Comparison of ENCODE assay signal across 21 cellular contexts in the genomic region with DNA sequence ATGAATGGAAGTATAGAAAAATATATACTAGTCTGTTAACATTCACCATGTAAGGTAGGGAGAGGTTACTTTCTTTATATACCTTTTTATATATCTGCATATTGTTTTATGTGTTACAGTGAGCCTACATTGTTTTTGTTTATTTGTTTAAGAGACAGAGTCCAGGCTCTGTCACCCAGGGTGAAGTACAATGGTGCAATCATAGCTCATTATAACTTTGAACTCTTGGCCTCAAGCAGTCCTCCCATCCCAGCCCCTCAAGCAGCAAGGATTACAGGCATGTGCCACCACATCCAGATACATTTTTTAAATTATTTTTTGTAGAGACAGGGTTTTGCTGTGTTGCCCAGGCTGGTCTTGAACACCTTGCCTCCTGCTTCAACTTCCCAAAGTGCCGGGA. TPM values are rescaled to one million over a fixed set of nuclear protein-coding genes. Genes with fewer than 3 reads are reported as not detected.
DNase-seq lines count a peak whose midpoint lies in the region; ATAC-seq, FAIRE-seq and TF ChIP-seq lines count a peak whose summit lies in the region.
"Had no signal": no experiment of that assay in that cellular context is flagged by ENCODE, and none has a peak within 500 bp of the region (broad histone marks: within the 10 kb centered on the region; RNA-seq: fewer than 3 reads in every experiment).

No MANE protein-coding gene starts in this region.

- no peaks in the 10 kb centered on the region for H3K9me3 ChIP-seq in right lobe of liver
- H3K9me3 ChIP-seq: BLaER1, Caco-2, HAP-1 had no signal

- intact Hi-C loops in right lobe of liver (cut with DNase I), result no loop called here

- WGBS in right lobe of liver (ENCODE audit: insufficient coverage, low coverage, low lambda C conversion rate, missing lambda C conversion rate), result 89% methylated on average over 1 of the region's 1 CpG

- FAIRE-seq in GM19239 (lab: Jason Lieb, UNC), result peak; percentile 39
- FAIRE-seq: A204.1, G401.6, GM12892, H54 had no signal

- TF ChIP-seq CTCF in right lobe of liver (IDR thresholded peaks at IDR 0.05), result no peak

- H3K4me1 ChIP-seq in right lobe of liver, result peaks cover 0 to 8% (median 4%) of the 10 kb centered on the region in 4 donors
- H3K4me1 ChIP-seq: HAP-1 had no signal

- H3K27me3 ChIP-seq in right lobe of liver, result no peaks in the 10 kb centered on the region
- H3K27me3 ChIP-seq: BLaER1 had no signal

- H3K4me3 ChIP-seq in right lobe of liver, result no peak overlapping the region
- H3K4me3 ChIP-seq: BLaER1, HAP-1 had no signal

- ATAC-seq in left lobe of liver (peak; percentile 82), right lobe of liver (peak; percentile 67 to 91 (median 86)), HG02798 (IDR thresholded peaks at IDR 0.05; ENCODE audit: poor library complexity, unreplicated experiment) (no peak), HG02588 (IDR thresholded peaks at IDR 0.05; ENCODE audit: unreplicated experiment) (no peak), GM18907 (IDR thresholded peaks at IDR 0.05; ENCODE audit: unreplicated experiment) (no peak)
- ATAC-seq: CD8-positive, alpha-beta T cell had no signal

- no peaks in the 10 kb centered on the region for H3K36me3 ChIP-seq in right lobe of liver
- H3K36me3 ChIP-seq: BLaER1, HAP-1 had no signal

- H3K27ac ChIP-seq in right lobe of liver, result no peak overlapping the region
- H3K27ac ChIP-seq: 22Rv1, BLaER1, C4-2B had no signal

- DNase-seq in GM19239 (ENCODE audit: insufficient read length, low spot score) (no peak), left lobe of liver (ENCODE audit: low spot score) (no peak), right lobe of liver (no peak)
- DNase-seq: Caco-2; CD4-positive, CD25-positive, alpha-beta regulatory T cell; CD8-positive, alpha-beta T cell; DMS153; DND-41; GOT3; HFFc6 had no signal

- TF ChIP-seq POLR2A in right lobe of liver (IDR thresholded peaks at IDR 0.05), result no peak

RNA-seq across cellular contexts. Expression of gene SCYL3, which starts 7.4 kb away (rescaled TPM):
- total RNA-seq in left lobe of liver, result 7.5 TPM
- 1 to 10 TPM; 6.2 to 9.3 (median 8.3) TPM for total RNA-seq in right lobe of liver

Comparison
In these comparisons a context has a peak if more than half of its experiments do, and no peak if none do; other contexts are left out.
1. ATAC-seq: peak in left lobe of liver (single experiment) and right lobe of liver (4 of 4); none in HG02798 (single experiment), HG02588 (single experiment) and GM18907 (single experiment).